ENCODE assay signal across 8 cellular contexts in the genomic region with DNA sequence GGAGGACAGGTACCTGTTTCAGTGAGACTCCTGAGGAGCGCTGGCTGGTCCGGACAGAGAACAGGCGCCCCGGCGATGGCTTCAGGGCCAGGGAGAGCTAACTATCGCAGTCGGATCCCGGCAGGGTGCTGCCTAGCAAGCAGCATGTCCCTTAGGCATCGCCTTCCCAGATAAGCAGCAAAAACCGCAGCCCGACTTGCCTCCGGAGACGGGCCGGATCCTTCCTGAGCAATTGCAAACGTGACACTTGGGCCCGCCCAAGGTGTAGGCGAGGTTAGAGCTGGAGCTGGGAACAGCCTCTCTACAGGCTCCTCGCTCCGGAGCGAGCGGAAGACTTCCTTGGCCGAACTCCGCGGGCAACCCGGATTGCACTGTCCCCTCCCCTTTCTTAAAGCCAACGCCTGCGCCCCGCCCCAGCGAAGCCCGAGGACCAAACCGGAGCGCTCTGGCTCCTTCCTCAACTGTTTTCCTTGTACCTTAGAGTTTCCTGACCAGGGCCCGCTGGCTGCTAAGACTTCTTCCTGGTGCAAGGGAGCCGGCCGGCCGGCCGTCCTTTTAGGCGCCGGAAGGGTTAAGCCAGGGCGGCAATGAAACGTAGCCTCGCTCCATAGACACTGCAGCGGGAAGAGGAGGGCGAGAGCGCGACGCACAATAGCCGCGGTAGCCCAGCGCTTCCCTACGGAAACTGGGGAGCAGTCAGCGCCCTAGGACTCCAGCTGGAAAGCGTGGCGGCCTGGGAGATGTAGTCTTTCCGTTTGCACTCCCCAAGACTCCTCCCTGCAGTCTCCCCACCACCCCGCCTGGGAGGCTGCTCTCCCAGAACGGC. TPM values are rescaled to one million over a fixed set of nuclear protein-coding genes. Genes with fewer than 3 reads are reported as not detected.
DNase-seq lines count a peak whose midpoint lies in the region; ATAC-seq and TF ChIP-seq lines count a peak whose summit lies in the region.

A gene with protein sequence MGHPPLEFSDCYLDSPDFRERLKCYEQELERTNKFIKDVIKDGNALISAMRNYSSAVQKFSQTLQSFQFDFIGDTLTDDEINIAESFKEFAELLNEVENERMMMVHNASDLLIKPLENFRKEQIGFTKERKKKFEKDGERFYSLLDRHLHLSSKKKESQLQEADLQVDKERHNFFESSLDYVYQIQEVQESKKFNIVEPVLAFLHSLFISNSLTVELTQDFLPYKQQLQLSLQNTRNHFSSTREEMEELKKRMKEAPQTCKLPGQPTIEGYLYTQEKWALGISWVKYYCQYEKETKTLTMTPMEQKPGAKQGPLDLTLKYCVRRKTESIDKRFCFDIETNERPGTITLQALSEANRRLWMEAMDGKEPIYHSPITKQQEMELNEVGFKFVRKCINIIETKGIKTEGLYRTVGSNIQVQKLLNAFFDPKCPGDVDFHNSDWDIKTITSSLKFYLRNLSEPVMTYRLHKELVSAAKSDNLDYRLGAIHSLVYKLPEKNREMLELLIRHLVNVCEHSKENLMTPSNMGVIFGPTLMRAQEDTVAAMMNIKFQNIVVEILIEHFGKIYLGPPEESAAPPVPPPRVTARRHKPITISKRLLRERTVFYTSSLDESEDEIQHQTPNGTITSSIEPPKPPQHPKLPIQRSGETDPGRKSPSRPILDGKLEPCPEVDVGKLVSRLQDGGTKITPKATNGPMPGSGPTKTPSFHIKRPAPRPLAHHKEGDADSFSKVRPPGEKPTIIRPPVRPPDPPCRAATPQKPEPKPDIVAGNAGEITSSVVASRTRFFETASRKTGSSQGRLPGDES (minus strand): TSS at position 341 of the 826 bp plus-strand sequence. CDS start 475 bp downstream, outside the sequence.

- no peaks in the 10 kb centered on the region for H3K27me3 ChIP-seq in left ventricle myocardium inferior (ENCODE audit: low read depth)

- H3K36me3 ChIP-seq in left ventricle myocardium inferior, result no peaks in the 10 kb centered on the region

- H3K4me1 ChIP-seq in left ventricle myocardium inferior, result peaks cover 24% of the 10 kb centered on the region

- H3K9me3 ChIP-seq in left ventricle myocardium inferior (replicated peaks), result no peaks in the 10 kb centered on the region

- peak; percentile 78 for DNase-seq in A172 (ENCODE audit: low spot score)
- peak; percentile 0 for DNase-seq in GM12865 (ENCODE audit: low read depth)
- DNase-seq in NCI-H82 treated with DMSO at 0.1 percent for 48 hours (lab: John Stamatoyannopoulos, UW; ENCODE audit: unreplicated experiment), result peak; percentile 36
- DNase-seq in astrocyte of the hippocampus (ENCODE audit: low read depth, low spot score), result peak; percentile 80
- DNase-seq in left ventricle myocardium inferior, result peak; percentile 76
- DNase-seq in omental fat pad (ENCODE audit: low spot score), result peak; percentile 27

- intact Hi-C loops in left ventricle myocardium inferior (cut with micrococcal nuclease), result no loop called here

- H3K27ac ChIP-seq in left ventricle myocardium inferior (replicated peaks), result peak within 1 kb of the TSS; percentile 92

- peak within 1 kb of the TSS; percentile 41 for H3K4me3 ChIP-seq in GM12865 (ENCODE audit: low read depth, low read length)
- peak within 1 kb of the TSS; percentile 77 for H3K4me3 ChIP-seq in left ventricle myocardium inferior

- TF ChIP-seq CTCF in GM12865 (IDR thresholded peaks at IDR 0.05; ENCODE audit: insufficient read depth, low read depth, low read length, missing control alignments) (no peak), left ventricle myocardium inferior (IDR thresholded peaks at IDR 0.05; ENCODE audit: borderline replicate concordance) (no peak), omental fat pad (IDR thresholded peaks at IDR 0.05) (no peak)

- ATAC-seq in omental fat pad (ENCODE audit: low FRiP score), result peak; percentile 94
- ATAC-seq in GM21390 (IDR thresholded peaks at IDR 0.05; ENCODE audit: unreplicated experiment), result no peak
- no peak for ATAC-seq in GM18868 (IDR thresholded peaks at IDR 0.05; ENCODE audit: unreplicated experiment)

RNA-seq across cellular contexts. Expression of the gene that starts here (rescaled TPM):
- 2.7 and 4.0 TPM in 2 replicates for total RNA-seq in A172 (2014; rRNA removed; shearing (Covaris generic))
- 5.0 TPM for total RNA-seq in left ventricle myocardium inferior
- total RNA-seq in omental fat pad, result 10 to 100 TPM in 1 of 4 donors, 1 to 10 TPM in 3; 5.3 to 24.1 (median 6.6) TPM

Comparison
In these comparisons a context has a peak if more than half of its experiments do, and no peak if none do; other contexts are left out.
1. DNase-seq: peak in every context shown above with its lines; median percentile 80 in astrocyte of the hippocampus; 78 in A172; 76 in left ventricle myocardium inferior; 36 in NCI-H82 treated with DMSO at 0.1 percent for 48 hours; 27 in omental fat pad; 0 in GM12865.